ENCODE assay signal across 8 cellular contexts in the genomic region with DNA sequence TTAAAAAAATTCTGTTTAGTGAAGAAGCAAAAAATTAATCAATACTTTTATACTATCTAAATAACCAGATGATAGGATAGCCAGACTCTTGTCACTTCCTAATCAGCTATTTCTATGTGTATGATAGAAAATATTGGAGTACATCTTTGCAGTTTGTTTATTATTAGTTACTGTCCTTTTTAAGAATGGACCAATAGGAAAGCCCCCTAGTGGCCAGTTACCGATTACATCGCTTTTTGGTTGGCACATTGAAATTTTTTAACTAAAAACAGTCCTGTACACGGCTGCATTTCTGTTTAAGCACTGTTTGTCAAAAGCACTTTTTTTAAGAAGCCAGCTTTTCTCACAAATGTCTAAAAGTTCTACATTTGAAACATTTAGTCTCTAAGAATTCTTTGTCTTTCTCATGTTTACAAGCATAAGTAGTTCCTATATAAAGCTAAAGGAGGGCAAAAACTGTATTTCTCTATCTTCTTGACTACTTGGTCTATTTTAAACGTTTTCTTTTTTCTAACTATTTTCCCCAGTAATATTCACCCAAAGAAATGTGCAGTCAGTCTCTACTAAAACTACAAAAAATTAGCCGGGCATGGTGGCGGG.
DNase-seq lines count a peak whose midpoint lies in the region; FAIRE-seq and TF ChIP-seq lines count a peak whose summit lies in the region.

No MANE protein-coding gene starts in this region.

- FAIRE-seq in A204.1 (lab: Jason Lieb, UNC), result peak; percentile 78

- H3K27me3 Mint-ChIP-seq in nephron (ENCODE audit: low read depth), result peaks cover 23% of the 10 kb centered on the region

- H3K4me3 ChIP-seq in GM12864 (ENCODE audit: low read depth, low read length), result no peak overlapping the region
- H3K4me3 ChIP-seq in colonic mucosa, result no peak overlapping the region

- H3K36me3 Mint-ChIP-seq in nephron (ENCODE audit: low read depth), result no peaks in the 10 kb centered on the region

- no peaks in the 10 kb centered on the region for H3K4me1 ChIP-seq in colonic mucosa

- no peak overlapping the region for H3K9ac ChIP-seq in colonic mucosa (ENCODE audit: low read depth in 2 of 2, low read length in 2 of 2)

- H3K27ac Mint-ChIP-seq in nephron, result no peak overlapping the region

- intact Hi-C loops in colonic mucosa (cut with DNase I), result loop anchor here (10.0 kb wide), 1 partner anchor 326 kb away; no protein-coding TSS in a partner anchor

- no peak overlapping the region for H3K4me3 Mint-ChIP-seq in nephron

- DNase-seq in GM12864 (ENCODE audit: low read depth) (no peak), NCI-H69 (lab: John Stamatoyannopoulos, UW) (peak; percentile 49), colonic mucosa (peak; percentile 30), hepatic stellate cell (ENCODE audit: low spot score) (no peak), ecto neural progenitor cell (ENCODE audit: low spot score) (no peak)
- DNase-seq in NK-92 treated with Interleukin-12 subunit alpha and Interleukin-12 subunit beta, amount 100 ng/mL, for 24 hours (lab: John Stamatoyannopoulos, UW), result no peak

- peaks cover 4% of the 10 kb centered on the region for H3K4me1 Mint-ChIP-seq in nephron

- no peaks in the 10 kb centered on the region for H3K27me3 ChIP-seq in colonic mucosa

- no peaks in the 10 kb centered on the region for H3K9me3 Mint-ChIP-seq in nephron

- no peaks in the 10 kb centered on the region for H3K9me3 ChIP-seq in colonic mucosa

- H3K36me3 ChIP-seq in colonic mucosa, result no peaks in the 10 kb centered on the region

- H3K27ac ChIP-seq in colonic mucosa, result no peak overlapping the region

- TF ChIP-seq CTCF in GM12864 (IDR thresholded peaks at IDR 0.05; ENCODE audit: low read depth, low read length, missing control alignments), result peak; percentile 72
- peak; percentile 77 for TF ChIP-seq CTCF in colonic mucosa (IDR thresholded peaks at IDR 0.05)
- TF ChIP-seq CTCF in nephron (IDR thresholded peaks at IDR 0.05; ENCODE audit: unreplicated experiment in 3 of 3), result peak; percentile 81 to 87 (median 82)

Comparison
In these comparisons a context has a peak if more than half of its experiments do, and no peak if none do; other contexts are left out.
1. DNase-seq: peak in NCI-H69 (single experiment) and colonic mucosa (single experiment); none in GM12864 (single experiment), hepatic stellate cell (single experiment), NK-92 treated with Interleukin-12 subunit alpha and Interleukin-12 subunit beta, amount 100 ng/mL, for 24 hours (single experiment) and ecto neural progenitor cell (single experiment).
2. Peak in every context shown above with its lines, with median percentiles within 50 percentile points of each other: CTCF ChIP-seq.